23 cellular contexts compared by ENCODE assay signal in genomic region chr20:24814556-24815195, GRCh38.
"Had no signal": no experiment of that assay in that cellular context is flagged by ENCODE, and none has a peak within 500 bp of the region (broad histone marks: within the 10 kb centered on the region; RNA-seq: fewer than 3 reads in every experiment).

No MANE protein-coding gene starts in this region.

- FAIRE-seq: K562 had no signal

- H3K27me3 ChIP-seq: adrenal gland had no signal

- H3K9me3 Mint-ChIP-seq: activated CD8-positive, alpha-beta T cell treated with anti-CD3 and anti-CD28 coated beads for 36 hours; T-helper 1 cell treated with Interleukin-12 subunit alpha and Interleukin-12 subunit beta and Interleukin-4 antibody, amounts not matched to agents 30 μg/mL and 1 μg/mL, for 36 hours had no signal

- H3K27ac ChIP-seq: adrenal gland had no signal

- H3K4me3 Mint-ChIP-seq: activated CD8-positive, alpha-beta T cell treated with anti-CD3 and anti-CD28 coated beads for 36 hours; activated naive CD8-positive, alpha-beta T cell treated with anti-CD3 and anti-CD28 coated beads, Interleukin-2, amount 10 ng/mL, durations not matched to agents 7 days and 5 days; T-helper 1 cell treated with Interleukin-12 subunit alpha and Interleukin-12 subunit beta and Interleukin-4 antibody, amounts not matched to agents 30 μg/mL and 1 μg/mL, for 36 hours had no signal

- H3K4me1 ChIP-seq: adrenal gland had no signal

- H3K4me3 ChIP-seq: adrenal gland, K562 had no signal

- H3K36me3 ChIP-seq: adrenal gland had no signal

- H3K27me3 Mint-ChIP-seq: activated CD8-positive, alpha-beta T cell treated with anti-CD3 and anti-CD28 coated beads for 36 hours; activated naive CD8-positive, alpha-beta T cell treated with anti-CD3 and anti-CD28 coated beads, Interleukin-2, amount 10 ng/mL, durations not matched to agents 7 days and 5 days had no signal

- H3K36me3 Mint-ChIP-seq: activated naive CD8-positive, alpha-beta T cell treated with anti-CD3 and anti-CD28 coated beads, Interleukin-2, amount 10 ng/mL, durations not matched to agents 7 days and 5 days had no signal

- DNase-seq: activated CD4-positive, alpha-beta T cell treated with anti-CD3 and anti-CD28 coated beads for 4 hours; activated CD8-positive, alpha-beta memory T cell treated with anti-CD3 and anti-CD28 coated beads, Interleukin-2, amount 50 U/mL, for 48 hours; activated CD8-positive, alpha-beta T cell treated with anti-CD3 and anti-CD28 coated beads for 36 hours; activated naive CD4-positive, alpha-beta T cell treated with anti-CD3 and anti-CD28 coated beads, Interleukin-2, amount 50 U/mL, for 16 hours; activated naive CD8-positive, alpha-beta T cell treated with anti-CD3 and anti-CD28 coated beads, Interleukin-2, amount 10 ng/mL, durations not matched to agents 7 days and 5 days; activated T-cell treated with anti-CD3 and anti-CD28 coated beads, Interleukin-2, amount 50 U/mL, for 1 hour; adrenal gland; anterior cingulate cortex; Karpas-422; MM.1S; NCI-H1417 treated with DMSO at 0.1 percent for 48 hours; NCI-H1694; NCI-H2029; NCI-H2107; NCI-H446 treated with DMSO at 0.1 percent for 48 hours; NCI-H524 treated with DMSO at 0.1 percent for 48 hours; NCI-H774; NK-92 treated with Interleukin-12 subunit alpha and Interleukin-12 subunit beta, amount 100 ng/mL, for 24 hours; PC-3; SHP77 treated with DMSO at 0.1 percent for 48 hours had no signal

- H3K9me3 ChIP-seq: adrenal gland had no signal

- ATAC-seq: activated CD4-positive, CD25-positive, alpha-beta regulatory T cell treated with anti-CD3 and anti-CD28 coated beads, Interleukin-2, amount 50 U/mL, for 24 hours; activated CD8-positive, alpha-beta T cell treated with anti-CD3 and anti-CD28 coated beads for 36 hours; K562; PC-3 had no signal

- H3K27ac Mint-ChIP-seq: activated CD8-positive, alpha-beta T cell treated with anti-CD3 and anti-CD28 coated beads for 36 hours; activated naive CD8-positive, alpha-beta T cell treated with anti-CD3 and anti-CD28 coated beads, Interleukin-2, amount 10 ng/mL, durations not matched to agents 7 days and 5 days; T-helper 1 cell treated with Interleukin-12 subunit alpha and Interleukin-12 subunit beta and Interleukin-4 antibody, amounts not matched to agents 30 μg/mL and 1 μg/mL, for 36 hours had no signal
